15 cellular contexts compared by ENCODE assay signal in genomic region chr17:13428611-13429042, GRCh38.
"Had no signal": no experiment of that assay in that cellular context is flagged by ENCODE, and none has a peak within 500 bp of the region (broad histone marks: within the 10 kb centered on the region; RNA-seq: fewer than 3 reads in every experiment).

No MANE protein-coding gene starts in this region.

- H3K4me1 ChIP-seq: adrenal gland, psoas muscle, transverse colon had no signal

- H3K36me3 Mint-ChIP-seq: natural killer cell treated with Interleukin-12 subunit alpha and Interleukin-12 subunit beta and Interleukin-15 and Interleukin-18, amount 100 ng/mL, for 72 hours; stimulated activated naive B cell treated with anti-CD40 and anti-IgM and Interleukin-4, amounts not matched to agents 10 μg/mL and 1 μg/mL and 100 μg/mL, for 72 hours had no signal

- H3K4me3 ChIP-seq: adrenal gland, psoas muscle, transverse colon had no signal

- DNase-seq: activated CD4-positive, alpha-beta T cell treated with anti-CD3 and anti-CD28 coated beads for 48 hours; activated naive CD4-positive, alpha-beta T cell treated with anti-CD3 and anti-CD28 coated beads for 36 hours; activated T-cell treated with anti-CD3 and anti-CD28 coated beads for 4 hours; central memory CD4-positive, alpha-beta T cell; cortex of kidney; effector CD8-positive, alpha-beta T cell; psoas muscle; stimulated activated CD4-positive, alpha-beta T cell treated with anti-CD3 and anti-CD28 coated beads, Interleukin-2, amount 100 ng/mL, for 24 hours; stimulated activated naive B cell treated with anti-CD40 and anti-IgM and Interleukin-4, amounts not matched to agents 10 μg/mL and 1 μg/mL and 100 μg/mL, for 72 hours; substantia nigra; transverse colon had no signal

- H3K4me1 Mint-ChIP-seq: activated T-helper 17 cell treated with anti-CD3 and anti-CD28 coated beads, Interleukin-2, amount 50 U/mL, for 72 hours; stimulated activated naive B cell treated with anti-CD40 and anti-IgM and Interleukin-4, amounts not matched to agents 10 μg/mL and 1 μg/mL and 100 μg/mL, for 72 hours had no signal

- H3K9me3 Mint-ChIP-seq: activated T-helper 17 cell treated with anti-CD3 and anti-CD28 coated beads, Interleukin-2, amount 50 U/mL, for 72 hours; natural killer cell treated with Interleukin-12 subunit alpha and Interleukin-12 subunit beta and Interleukin-15 and Interleukin-18, amount 100 ng/mL, for 72 hours; T-helper 1 cell treated with Interleukin-12 subunit alpha and Interleukin-12 subunit beta and Interleukin-4 antibody, amounts not matched to agents 30 μg/mL and 1 μg/mL, for 36 hours had no signal

- H3K27me3 Mint-ChIP-seq: natural killer cell treated with Interleukin-12 subunit alpha and Interleukin-12 subunit beta and Interleukin-15 and Interleukin-18, amount 100 ng/mL, for 72 hours; stimulated activated naive B cell treated with anti-CD40 and anti-IgM and Interleukin-4, amounts not matched to agents 10 μg/mL and 1 μg/mL and 100 μg/mL, for 72 hours had no signal

- H3K4me3 Mint-ChIP-seq: activated naive CD4-positive, alpha-beta T cell treated with anti-CD3 and anti-CD28 coated beads for 36 hours; activated T-helper 17 cell treated with anti-CD3 and anti-CD28 coated beads, Interleukin-2, amount 50 U/mL, for 72 hours; natural killer cell treated with Interleukin-12 subunit alpha and Interleukin-12 subunit beta and Interleukin-15 and Interleukin-18, amount 100 ng/mL, for 72 hours; stimulated activated naive B cell treated with anti-CD40 and anti-IgM and Interleukin-4, amounts not matched to agents 10 μg/mL and 1 μg/mL and 100 μg/mL, for 72 hours; T-helper 1 cell treated with Interleukin-12 subunit alpha and Interleukin-12 subunit beta and Interleukin-4 antibody, amounts not matched to agents 30 μg/mL and 1 μg/mL, for 36 hours had no signal

- ATAC-seq: activated T-helper 17 cell treated with anti-CD3 and anti-CD28 coated beads, Interleukin-2, amount 50 U/mL, for 72 hours; natural killer cell treated with Interleukin-12 subunit alpha and Interleukin-12 subunit beta and Interleukin-15 and Interleukin-18, amount 100 ng/mL, for 72 hours; psoas muscle; stimulated activated naive B cell treated with anti-CD40 and anti-IgM and Interleukin-4, amounts not matched to agents 10 μg/mL and 1 μg/mL and 100 μg/mL, for 72 hours had no signal

- H3K27ac ChIP-seq: adrenal gland, psoas muscle, transverse colon had no signal

- H3K27ac Mint-ChIP-seq: activated naive CD4-positive, alpha-beta T cell treated with anti-CD3 and anti-CD28 coated beads for 36 hours; activated T-helper 17 cell treated with anti-CD3 and anti-CD28 coated beads, Interleukin-2, amount 50 U/mL, for 72 hours; natural killer cell treated with Interleukin-12 subunit alpha and Interleukin-12 subunit beta and Interleukin-15 and Interleukin-18, amount 100 ng/mL, for 72 hours; stimulated activated naive B cell treated with anti-CD40 and anti-IgM and Interleukin-4, amounts not matched to agents 10 μg/mL and 1 μg/mL and 100 μg/mL, for 72 hours; T-helper 1 cell treated with Interleukin-12 subunit alpha and Interleukin-12 subunit beta and Interleukin-4 antibody, amounts not matched to agents 30 μg/mL and 1 μg/mL, for 36 hours had no signal

- H3K36me3 ChIP-seq: adrenal gland, transverse colon had no signal

- H3K27me3 ChIP-seq: adrenal gland, transverse colon had no signal

- H3K9me3 ChIP-seq: adrenal gland, psoas muscle, transverse colon had no signal
